ENCODE assay signal across 12 cellular contexts in genomic region chr5:172939561-172939960, GRCh38. TPM values are rescaled to one million over a fixed set of nuclear protein-coding genes. Genes with fewer than 3 reads are reported as not detected.
DNase-seq lines count a peak whose midpoint lies in the region; ATAC-seq and TF ChIP-seq lines count a peak whose summit lies in the region.
"Had no signal": no experiment of that assay in that cellular context is flagged by ENCODE, and none has a peak within 500 bp of the region (broad histone marks: within the 10 kb centered on the region; RNA-seq: fewer than 3 reads in every experiment).

No MANE protein-coding gene starts in this region.

- peak; percentile 15 to 64 (median 27) for DNase-seq in NCI-H1417 (lab: John Stamatoyannopoulos, UW)
- DNase-seq in NCI-H1417 treated with DMSO at 0.1 percent for 48 hours (lab: John Stamatoyannopoulos, UW) = no peak
- DNase-seq in RWPE1 (ENCODE audit: low spot score) = no peak
- no peak for DNase-seq in heart right ventricle
- DNase-seq in stimulated activated naive B cell treated with anti-CD40 and anti-IgM and Interleukin-4, amounts not matched to agents 10 μg/mL and 1 μg/mL and 100 μg/mL, for 72 hours = no peak
- no peak for DNase-seq in MCF 10A (ENCODE audit: unreplicated experiment)
- DNase-seq: 8988T had no signal

- H3K4me3 Mint-ChIP-seq in stimulated activated naive B cell treated with anti-CD40 and anti-IgM and Interleukin-4, amounts not matched to agents 10 μg/mL and 1 μg/mL and 100 μg/mL, for 72 hours = no peak overlapping the region
- no peak overlapping the region for H3K4me3 Mint-ChIP-seq in MCF 10A (ENCODE audit: unreplicated experiment)
- H3K4me3 Mint-ChIP-seq: activated CD8-positive, alpha-beta T cell treated with anti-CD3 and anti-CD28 coated beads for 36 hours; activated naive CD4-positive, alpha-beta T cell treated with anti-CD3 and anti-CD28 coated beads, Interleukin-2, amount 50 U/mL, for 24 hours; mesothelial cell of epicardium had no signal

- CTCF ChIA-PET in RWPE1 (lab: Yijun Ruan, JAX) (interaction anchor here (0.6 to 3.2 kb wide), 14 partner anchors 12 to 1947 kb away, joined by 3 to 22 read pairs (median 5); partner anchors contain the start of gene RPL26L1), MCF 10A (lab: Yijun Ruan, JAX) (interaction anchor here (0.6 to 26.7 kb wide), 9 partner anchors 8 to 636 kb away, joined by 4 to 604 read pairs (median 9); partner anchors contain the start of gene RPL26L1)

- POLR2A ChIA-PET in RWPE1 (lab: Yijun Ruan, JAX; ENCODE audit: low non-redundant PET) = no interaction called here
- POLR2A ChIA-PET in MCF 10A (lab: Yijun Ruan, JAX) = interaction anchor here (1.0 to 1.6 kb wide), 4 partner anchors 12 to 172 kb away, joined by 3 to 4 read pairs (median 3); partner anchors contain the start of gene DUSP1

- no peaks in the 10 kb centered on the region for H3K9me3 ChIP-seq in heart right ventricle

- no peaks in the 10 kb centered on the region for H3K27me3 Mint-ChIP-seq in stimulated activated naive B cell treated with anti-CD40 and anti-IgM and Interleukin-4, amounts not matched to agents 10 μg/mL and 1 μg/mL and 100 μg/mL, for 72 hours
- H3K27me3 Mint-ChIP-seq in MCF 10A (ENCODE audit: insufficient read depth, unreplicated experiment) = no peaks in the 10 kb centered on the region
- H3K27me3 Mint-ChIP-seq: activated CD8-positive, alpha-beta T cell treated with anti-CD3 and anti-CD28 coated beads for 36 hours; activated naive CD4-positive, alpha-beta T cell treated with anti-CD3 and anti-CD28 coated beads, Interleukin-2, amount 50 U/mL, for 24 hours had no signal

- intact Hi-C loops in heart right ventricle (cut with DNase I) (loop anchor here in 3 of 10 donors (10.0 kb wide), 2 partner anchors 165 to 465 kb away; partner anchors contain the start of gene DUSP1 (in 1 of the 3)), MCF 10A (cut with micrococcal nuclease) (no loop called here)

- TF ChIP-seq CTCF in RWPE1 (conservative IDR thresholded peaks at IDR 0.05; ENCODE audit: low read depth) (no peak), heart right ventricle (IDR thresholded peaks at IDR 0.05) (no peak), MCF 10A (IDR thresholded peaks at IDR 0.05; ENCODE audit: unreplicated experiment) (no peak)

- H3K27ac ChIP-seq in RWPE1 (0 out of 2 replicates have a peak overlapping the region, but pooled peaks have one; percentile 2), heart right ventricle (no peak overlapping the region)

- H3K4me1 Mint-ChIP-seq in stimulated activated naive B cell treated with anti-CD40 and anti-IgM and Interleukin-4, amounts not matched to agents 10 μg/mL and 1 μg/mL and 100 μg/mL, for 72 hours = peaks cover 0 to 4% of the 10 kb centered on the region in 2 donors
- H3K4me1 Mint-ChIP-seq in MCF 10A (ENCODE audit: insufficient read depth, unreplicated experiment) = peaks cover under 1% of the 10 kb centered on the region
- H3K4me1 Mint-ChIP-seq: activated naive CD4-positive, alpha-beta T cell treated with anti-CD3 and anti-CD28 coated beads, Interleukin-2, amount 50 U/mL, for 24 hours had no signal

- H3K27ac Mint-ChIP-seq in stimulated activated naive B cell treated with anti-CD40 and anti-IgM and Interleukin-4, amounts not matched to agents 10 μg/mL and 1 μg/mL and 100 μg/mL, for 72 hours = peak overlapping the region; percentile 51
- no peak overlapping the region for H3K27ac Mint-ChIP-seq in MCF 10A (ENCODE audit: low read depth, unreplicated experiment)
- H3K27ac Mint-ChIP-seq: activated CD8-positive, alpha-beta T cell treated with anti-CD3 and anti-CD28 coated beads for 36 hours; activated naive CD4-positive, alpha-beta T cell treated with anti-CD3 and anti-CD28 coated beads, Interleukin-2, amount 50 U/mL, for 24 hours had no signal

- H3K36me3 Mint-ChIP-seq in stimulated activated naive B cell treated with anti-CD40 and anti-IgM and Interleukin-4, amounts not matched to agents 10 μg/mL and 1 μg/mL and 100 μg/mL, for 72 hours = peaks cover 48 to 67% of the 10 kb centered on the region in 2 donors
- H3K36me3 Mint-ChIP-seq in MCF 10A (ENCODE audit: insufficient read depth, unreplicated experiment) = peaks cover 87% of the 10 kb centered on the region

- H3K36me3 ChIP-seq in heart right ventricle = peaks cover 0 to 88% (median 4%) of the 10 kb centered on the region in 9 donors

- WGBS in heart right ventricle, 2 donors = 55 to 70% methylated on average over 10 of the region's 10 CpGs

- H3K4me1 ChIP-seq in heart right ventricle = peaks cover 0 to 19% (median 6%) of the 10 kb centered on the region in 9 donors

- H3K27me3 ChIP-seq in heart right ventricle = no peaks in the 10 kb centered on the region

- BruUV-seq in MCF 10A (replicated peaks; lab: Mats Ljungman, UMichigan) = no TSS peak

- H3K9me3 Mint-ChIP-seq in stimulated activated naive B cell treated with anti-CD40 and anti-IgM and Interleukin-4, amounts not matched to agents 10 μg/mL and 1 μg/mL and 100 μg/mL, for 72 hours = no peaks in the 10 kb centered on the region
- H3K9me3 Mint-ChIP-seq in MCF 10A (ENCODE audit: unreplicated experiment) = no peaks in the 10 kb centered on the region
- H3K9me3 Mint-ChIP-seq: activated CD8-positive, alpha-beta T cell treated with anti-CD3 and anti-CD28 coated beads for 36 hours; activated naive CD4-positive, alpha-beta T cell treated with anti-CD3 and anti-CD28 coated beads, Interleukin-2, amount 50 U/mL, for 24 hours; mesothelial cell of epicardium had no signal

- peak in 5 of 8 donors; percentile 11 to 71 (median 24) for ATAC-seq in heart right ventricle
- ATAC-seq in stimulated activated naive B cell treated with anti-CD40 and anti-IgM and Interleukin-4, amounts not matched to agents 10 μg/mL and 1 μg/mL and 100 μg/mL, for 72 hours (replicated peaks) = no peak
- ATAC-seq in HG03196 (IDR thresholded peaks at IDR 0.05; ENCODE audit: unreplicated experiment) = no peak
- ATAC-seq in GM21529 (IDR thresholded peaks at IDR 0.05; ENCODE audit: unreplicated experiment) = no peak

- H3K4me3 ChIP-seq in heart right ventricle = no peak overlapping the region

RNA-seq across cellular contexts. Expression of gene RPL26L1, which starts 19.7 kb away (rescaled TPM):
- 10 to 100 TPM; 23.2 to 33.7 (median 28.9) TPM for total RNA-seq in heart right ventricle
- 10 to 100 TPM; 29.0 to 84.9 TPM for polyA plus RNA-seq in heart right ventricle
- 103 and 119 TPM in 2 replicates for total RNA-seq in MCF 10A (2022)

RNA-seq across cellular contexts. Expression of gene ATP6V0E1, which starts 44.0 kb away (rescaled TPM):
- total RNA-seq in heart right ventricle (100 to 1,000 TPM; 164 to 218 (median 194) TPM), MCF 10A (2022) (171 and 243 TPM in 2 replicates)
- polyA plus RNA-seq in heart right ventricle = 100 to 1,000 TPM; 134 to 271 TPM

Comparison
In these comparisons a context has a peak if more than half of its experiments do, and no peak if none do; other contexts are left out.
1. DNase-seq: peak in NCI-H1417 (3 of 3); none in NCI-H1417 treated with DMSO at 0.1 percent for 48 hours (single experiment), RWPE1 (single experiment), heart right ventricle (0 of 2), stimulated activated naive B cell treated with anti-CD40 and anti-IgM and Interleukin-4, amounts not matched to agents 10 μg/mL and 1 μg/mL and 100 μg/mL, for 72 hours (single experiment) and MCF 10A (single experiment).
2. ATAC-seq: peak in heart right ventricle (5 of 8); none in stimulated activated naive B cell treated with anti-CD40 and anti-IgM and Interleukin-4, amounts not matched to agents 10 μg/mL and 1 μg/mL and 100 μg/mL, for 72 hours (0 of 2), HG03196 (single experiment) and GM21529 (single experiment).